Comparison of ENCODE assay signal across 21 cellular contexts in the genomic region with DNA sequence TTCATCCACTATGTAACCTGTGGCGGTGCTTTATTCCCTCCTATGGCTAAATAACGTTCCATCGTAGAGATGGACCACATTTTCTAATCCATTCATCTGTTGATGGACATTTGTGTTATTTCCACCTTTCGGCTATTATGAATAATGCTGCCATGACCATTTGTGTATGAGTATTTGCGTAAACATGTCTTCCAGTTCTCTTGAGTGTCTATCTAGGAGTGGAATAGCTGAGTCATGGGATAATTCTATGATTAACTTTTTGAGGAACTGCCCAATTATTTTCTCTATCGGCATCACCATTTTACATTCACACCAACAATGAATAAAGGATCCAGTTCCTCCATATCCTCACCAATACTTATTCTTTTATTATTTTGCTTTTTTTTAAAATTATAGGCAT.
"Had no signal": no experiment of that assay in that cellular context is flagged by ENCODE, and none has a peak within 500 bp of the region (broad histone marks: within the 10 kb centered on the region; RNA-seq: fewer than 3 reads in every experiment).

No MANE protein-coding gene starts in this region.

- H3K4me1 ChIP-seq: esophagus muscularis mucosa, foreskin keratinocyte, gastroesophageal sphincter, heart right ventricle, left lung, lower lobe of right lung had no signal

- H3K9me3 ChIP-seq: mucosa of descending colon had no signal

- H3K27ac ChIP-seq: coronary artery, dorsolateral prefrontal cortex, esophagus muscularis mucosa, foreskin keratinocyte, gastroesophageal sphincter, heart right ventricle, left lung, lower lobe of right lung had no signal

- DNase-seq: dermis blood vessel endothelial cell; dorsolateral prefrontal cortex; effector CD4-positive, alpha-beta T cell; effector memory CD4-positive, alpha-beta T cell; foreskin keratinocyte; heart right ventricle; hippocampal formation; left cardiac atrium; lower lobe of right lung; mesenchymal stem cell; mucosa of descending colon; naive B cell had no signal

- H3K4me3 ChIP-seq: coronary artery, dorsolateral prefrontal cortex, esophagus muscularis mucosa, gastroesophageal sphincter, heart right ventricle, left lung, lower lobe of right lung, mucosa of descending colon had no signal

- H3K36me3 ChIP-seq: esophagus muscularis mucosa, gastroesophageal sphincter, heart right ventricle, left lung, lower lobe of right lung had no signal

- FAIRE-seq: endothelial cell of umbilical vein, frontal cortex, islet of Langerhans, keratinocyte had no signal

- ATAC-seq: foreskin keratinocyte, gastroesophageal sphincter, heart right ventricle, left cardiac atrium, left lung, left ventricle myocardium superior, lower lobe of right lung, mucosa of descending colon had no signal

- H3K27me3 ChIP-seq: dorsolateral prefrontal cortex, foreskin keratinocyte, left lung had no signal
